ENCODE assay signal across 13 cellular contexts in the genomic region with DNA sequence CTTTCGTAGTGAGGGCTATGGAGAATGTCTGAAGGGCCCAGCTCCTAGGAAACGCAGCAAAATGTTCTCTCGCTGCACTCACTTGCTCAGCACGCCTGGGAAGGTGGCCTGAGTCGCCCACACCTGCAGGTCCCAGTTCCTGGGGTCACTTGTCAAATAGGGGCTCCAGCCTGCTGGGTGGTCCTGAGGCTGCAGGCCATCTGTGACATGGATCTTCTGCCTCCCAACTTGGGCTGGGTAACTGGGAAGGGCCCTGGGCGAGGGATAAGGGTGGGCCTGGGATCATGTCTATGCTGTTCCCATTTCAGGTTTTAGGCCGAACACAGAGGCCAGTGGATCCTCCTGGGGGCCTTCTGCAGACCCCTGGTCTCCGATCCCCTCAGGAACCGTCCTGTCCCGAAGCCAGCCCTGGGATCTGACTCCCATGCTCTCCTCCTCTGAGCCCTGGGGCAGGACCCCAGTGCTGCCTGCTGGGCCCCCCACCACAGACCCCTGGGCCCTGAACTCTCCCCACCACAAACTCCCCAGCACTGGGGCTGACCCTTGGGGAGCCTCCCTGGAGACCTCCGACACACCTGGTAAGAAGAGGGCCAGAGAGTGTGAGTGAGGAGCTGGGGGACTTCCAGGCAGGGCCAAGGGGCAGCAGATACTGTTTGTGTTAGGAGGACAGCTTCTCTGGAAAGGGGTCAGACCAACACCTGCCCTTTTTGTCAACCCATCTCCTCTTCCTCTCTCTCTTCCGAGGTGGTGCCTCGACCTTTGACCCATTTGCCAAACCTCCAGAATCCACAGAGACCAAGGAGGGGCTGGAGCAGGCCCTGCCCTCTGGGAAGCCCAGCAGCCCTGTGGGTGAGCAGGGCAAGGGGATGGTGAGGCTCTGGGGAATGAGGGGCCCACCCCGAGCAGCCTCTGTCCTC. TPM values are rescaled to one million over a fixed set of nuclear protein-coding genes. Genes with fewer than 3 reads are reported as not detected.
A peak's percentile ranks its signal among the peaks of the same experiment; 100 is the strongest.
DNase-seq lines count a peak whose midpoint lies in the region; ATAC-seq and TF ChIP-seq lines count a peak whose summit lies in the region.
"Had no signal": no experiment of that assay in that cellular context is flagged by ENCODE, and none has a peak within 500 bp of the region (broad histone marks: within the 10 kb centered on the region; RNA-seq: fewer than 3 reads in every experiment).

No MANE protein-coding gene starts in this region.

- no peak for TF ChIP-seq POLR2A in HCT116 (IDR thresholded peaks at IDR 0.05; ENCODE audit: borderline replicate concordance, extremely low read depth, insufficient read depth, insufficient read length)

- no TSS peak for BruUV-seq in HCT116 (replicated peaks; lab: Mats Ljungman, UMichigan)

- POLR2A ChIA-PET in HCT116 (lab: Charles Lee) = no interaction called here
- POLR2A ChIA-PET in T-cell (lab: Charles Lee) = no interaction called here

- no peak for TF ChIP-seq CTCF in HCT116 (IDR thresholded peaks at IDR 0.05 in 2 of 3, conservative IDR thresholded peaks at IDR 0.05 in 1 of 3; ENCODE audit: borderline replicate concordance in 1 of 3, insufficient read depth in 1 of 3, low read depth in 2 of 3, low read length in 2 of 3)

- H3K36me3 Mint-ChIP-seq in T-cell (no peaks in the 10 kb centered on the region), immature natural killer cell (no peaks in the 10 kb centered on the region)
- peaks cover 5% of the 10 kb centered on the region for H3K36me3 Mint-ChIP-seq in stimulated activated effector memory CD8-positive, alpha-beta T cell treated with anti-CD3 and anti-CD28 coated beads, Interleukin-12 subunit alpha, Interleukin-12 subunit beta, amount 100 ng/mL, for 72 hours

- intact Hi-C loops in HCT116 (cut with micrococcal nuclease) = loop anchor here (10.0 kb wide), 1 partner anchor 614 kb away; the partner anchor contains the start of gene NME1

- no peaks in the 10 kb centered on the region for H3K79me2 ChIP-seq in HCT116 (ENCODE audit: insufficient read depth, low read length)

- H3K27me3 Mint-ChIP-seq in T-cell = peaks cover 7 to 14% of the 10 kb centered on the region in 2 donors
- H3K27me3 Mint-ChIP-seq in immature natural killer cell (ENCODE audit: low read depth in 3 of 3) = peaks cover 4 to 13% (median 7%) of the 10 kb centered on the region in 3 donors

- H3K4me1 Mint-ChIP-seq in T-cell = peaks cover 12 to 23% (median 15%) of the 10 kb centered on the region in 3 donors
- peaks cover 7 to 10% of the 10 kb centered on the region in 2 donors for H3K4me1 Mint-ChIP-seq in immature natural killer cell
- peaks cover 21% of the 10 kb centered on the region for H3K4me1 Mint-ChIP-seq in stimulated activated effector memory CD8-positive, alpha-beta T cell treated with anti-CD3 and anti-CD28 coated beads, Interleukin-12 subunit alpha, Interleukin-12 subunit beta, amount 100 ng/mL, for 72 hours

- H3K9ac ChIP-seq in HCT116 (ENCODE audit: low read length) = peak overlapping the region; percentile 80

- CTCF ChIA-PET in HCT116 (lab: Charles Lee) (interaction anchor here (1.7 kb wide), 1 partner anchor 10 kb away, joined by 9 read pairs; no protein-coding TSS in a partner anchor), T-cell (lab: Charles Lee) (interaction anchor here in 1 of 2 donors (0.6 kb wide), 1 partner anchor 83 kb away, joined by 4 read pairs; no protein-coding TSS in a partner anchor)

- DNase-seq in HCT116 (ENCODE audit: low read depth, low spot score) (no peak), T-cell (no peak), immature natural killer cell (no peak), glomerular visceral epithelial cell (ENCODE audit: extremely low spot score) (no peak), HuH-7.5 (ENCODE audit: low spot score) (no peak)
- DNase-seq in stimulated activated effector memory CD8-positive, alpha-beta T cell treated with anti-CD3 and anti-CD28 coated beads, Interleukin-12 subunit alpha, Interleukin-12 subunit beta, amount 100 ng/mL, for 72 hours (ENCODE audit: low spot score in 2 of 2) = no peak
- DNase-seq in activated effector memory CD4-positive, alpha-beta T cell treated with Interleukin-2 at 50 U/mL for 16 hours = no peak
- DNase-seq: activated CD4-positive, CD25-positive, alpha-beta regulatory T cell treated with anti-CD3 and anti-CD28 coated beads, Interleukin-2, amount 50 U/mL, for 72 hours; activated naive CD4-positive, alpha-beta T cell treated with anti-CD3 and anti-CD28 coated beads for 36 hours; effector CD4-positive, alpha-beta T cell; KBM-7; stimulated activated CD4-positive, alpha-beta T cell treated with anti-CD3 and anti-CD28 coated beads, Interleukin-2, amount 100 ng/mL, for 48 hours had no signal

- peak overlapping the region; percentile 71 for H3K27ac ChIP-seq in HCT116 (ENCODE audit: low read depth, low read length)

- H3K4me1 ChIP-seq in HCT116 (ENCODE audit: control insufficient read depth in 1 of 2, insufficient read depth in 2 of 2, low read length in 2 of 2) = peaks cover 40 to 59% of the 10 kb centered on the region in 2 experiments

- H3K9me3 Mint-ChIP-seq in T-cell (no peaks in the 10 kb centered on the region), immature natural killer cell (no peaks in the 10 kb centered on the region)
- H3K9me3 Mint-ChIP-seq in stimulated activated effector memory CD8-positive, alpha-beta T cell treated with anti-CD3 and anti-CD28 coated beads, Interleukin-12 subunit alpha, Interleukin-12 subunit beta, amount 100 ng/mL, for 72 hours = no peaks in the 10 kb centered on the region
- H3K9me3 Mint-ChIP-seq: activated naive CD4-positive, alpha-beta T cell treated with anti-CD3 and anti-CD28 coated beads for 36 hours had no signal

- no peaks in the 10 kb centered on the region; a peak in 1 of 4 replicates for H3K36me3 ChIP-seq in HCT116 (ENCODE audit: control insufficient read depth in 1 of 2, insufficient read depth in 2 of 2, low read length in 2 of 2)
- H3K36me3 ChIP-seq: thoracic aorta had no signal

- no peaks in the 10 kb centered on the region for H3K9me3 ChIP-seq in HCT116 (ENCODE audit: control insufficient read depth in 1 of 2, insufficient read depth in 1 of 2, low read depth in 1 of 2, low read length in 2 of 2)
- H3K9me3 ChIP-seq: thoracic aorta had no signal

- H3K27ac Mint-ChIP-seq in T-cell (no peak overlapping the region), immature natural killer cell (no peak overlapping the region)
- peak overlapping the region; percentile 83 for H3K27ac Mint-ChIP-seq in stimulated activated effector memory CD8-positive, alpha-beta T cell treated with anti-CD3 and anti-CD28 coated beads, Interleukin-12 subunit alpha, Interleukin-12 subunit beta, amount 100 ng/mL, for 72 hours
- H3K27ac Mint-ChIP-seq: activated naive CD4-positive, alpha-beta T cell treated with anti-CD3 and anti-CD28 coated beads for 36 hours had no signal

- RAD21 ChIA-PET in HCT116 (lab: Charles Lee; ENCODE audit: low non-redundant PET in 1 of 2, low total read pairs in 2 of 2, uncharacterized antibody in 2 of 2, unreplicated experiment in 2 of 2) = no interaction called here

- H3K4me2 ChIP-seq in HCT116 (ENCODE audit: low read length) = peak overlapping the region; percentile 92

- TF ChIP-seq RAD21 in HCT116 (IDR thresholded peaks at IDR 0.05; ENCODE audit: low read depth) = no peak

- H3K4me3 ChIP-seq in HCT116 (replicated peaks in 1 of 2; ENCODE audit: low read depth in 1 of 2, low read length in 2 of 2) = peak overlapping the region; percentile 68

- H3K4me3 Mint-ChIP-seq in T-cell (peak overlapping the region; percentile 81 to 84 (median 81)), immature natural killer cell (peak overlapping the region; percentile 20 to 87 (median 84))
- H3K4me3 Mint-ChIP-seq in stimulated activated effector memory CD8-positive, alpha-beta T cell treated with anti-CD3 and anti-CD28 coated beads, Interleukin-12 subunit alpha, Interleukin-12 subunit beta, amount 100 ng/mL, for 72 hours = peak overlapping the region; percentile 76

- H3K9me2 ChIP-seq in HCT116 (ENCODE audit: insufficient read depth) = no peaks in the 10 kb centered on the region

- ATAC-seq in HCT116 (no peak), T-cell (replicated peaks in 1 of 4) (no peak)
- no peak for ATAC-seq in stimulated activated effector memory CD8-positive, alpha-beta T cell treated with anti-CD3 and anti-CD28 coated beads, Interleukin-12 subunit alpha, Interleukin-12 subunit beta, amount 100 ng/mL, for 72 hours

- H3K27me3 ChIP-seq in HCT116 (ENCODE audit: insufficient read depth, low read length) = no peaks in the 10 kb centered on the region

- no peak overlapping the region for H2AFZ ChIP-seq in HCT116 (ENCODE audit: low read depth, low read length, poor library complexity, severe bottlenecking)

- H4K20me1 ChIP-seq in HCT116 (ENCODE audit: insufficient read depth) = no peaks in the 10 kb centered on the region

TF ChIP-seq in HCT116, 20 proteins besides CTCF, POLR2A, EP300 and RAD21 (continues in another document):
- TF ChIP-seq ZNF274 (IDR thresholded peaks at IDR 0.05; ENCODE audit: low read depth, low read length) = no peak

RNA-seq across cellular contexts. Expression of gene SPATA20, which starts 6.2 kb away (rescaled TPM):
- total RNA-seq in HCT116 (2021; ENCODE audit: unreplicated experiment) = 57.5 TPM
- polyA plus RNA-seq in HCT116 (2012) = 59.6 and 63.2 TPM in 2 replicates
- 10 to 100 TPM in 4 of 5 donors, 1 to 10 TPM in 1; 8.9 to 25.7 (median 20.3) TPM for total RNA-seq in T-cell
- 10 to 100 TPM in 1 of 3 donors, 1 to 10 TPM in 2; 9.8 to 23.0 (median 9.9) TPM for polyA plus RNA-seq in immature natural killer cell

RNA-seq across cellular contexts. Expression of gene EPN3, which starts 8.2 kb away (rescaled TPM):
- total RNA-seq in HCT116 (2021; ENCODE audit: unreplicated experiment) (17.8 TPM), T-cell (under 1 TPM in 2 of 5 donors, not detected in 3; 0.08 to 0.44 TPM)
- polyA plus RNA-seq in HCT116 (2012) = 11.6 and 12.0 TPM in 2 replicates
- polyA plus RNA-seq in immature natural killer cell = not detected
- total RNA-seq: activated naive CD4-positive, alpha-beta T cell treated with anti-CD3 and anti-CD28 coated beads for 36 hours had no signal

RNA-seq across cellular contexts. Expression of gene CACNA1G, which starts 19.8 kb away (rescaled TPM):
- total RNA-seq in HCT116 (2021; ENCODE audit: unreplicated experiment) = 3.4 TPM
- 1.3 and 1.7 TPM in 2 replicates for polyA plus RNA-seq in HCT116 (2012)
- total RNA-seq in T-cell = not detected
- polyA plus RNA-seq in immature natural killer cell = not detected

RNA-seq across cellular contexts. Expression of gene MYCBPAP, which starts 32.5 kb away (rescaled TPM):
- total RNA-seq in HCT116 (2021; ENCODE audit: unreplicated experiment) (not detected), T-cell (1 to 10 TPM in 4 of 5 donors, under 1 TPM in 1; 0.92 to 6.9 (median 4.7) TPM)
- 0.45 TPM in 1 of 2 replicates, not detected in the other for polyA plus RNA-seq in HCT116 (2012)
- under 1 TPM in 1 of 3 donors, not detected in 2; 1.00 TPM for polyA plus RNA-seq in immature natural killer cell

Comparison
In these comparisons a context has a peak if more than half of its experiments do, and no peak if none do; other contexts are left out.
1. RNA of gene EPN3, which starts 8.2 kb away (total RNA-seq): 17.8 TPM in HCT116 (single experiment); 0.08 to 0.44 TPM in T-cell; every median in the first group is over 10 times any median in the second.
2. Peak in every context shown above with its lines, with median percentiles within 50 percentile points of each other: H3K4me3 Mint-ChIP-seq.